ENCODE assay signal across 1 cellular context in the genomic region with DNA sequence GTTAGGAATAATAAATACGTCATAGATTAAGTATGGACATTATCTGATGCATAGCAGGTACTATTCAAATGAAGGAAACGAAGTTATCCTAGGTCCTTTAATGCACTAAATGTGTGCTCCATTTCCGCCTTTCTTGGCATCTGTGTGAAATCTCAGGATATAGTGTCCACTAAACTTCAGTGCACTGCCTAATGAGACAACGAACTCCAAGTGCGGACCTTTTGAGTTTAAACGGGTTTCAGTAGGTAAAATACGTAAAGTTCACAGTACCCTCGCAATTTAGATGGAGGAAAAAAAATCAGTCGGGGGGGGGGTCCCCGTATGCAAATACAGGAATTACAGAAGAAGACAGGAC.
TF ChIP-seq lines count a peak whose summit lies in the region.

No MANE protein-coding gene starts in this region.

TF ChIP-seq in liver, 16 proteins besides CTCF, POLR2A, EP300 and RAD21 (continued from another document):
- TF ChIP-seq, protein P1, sequence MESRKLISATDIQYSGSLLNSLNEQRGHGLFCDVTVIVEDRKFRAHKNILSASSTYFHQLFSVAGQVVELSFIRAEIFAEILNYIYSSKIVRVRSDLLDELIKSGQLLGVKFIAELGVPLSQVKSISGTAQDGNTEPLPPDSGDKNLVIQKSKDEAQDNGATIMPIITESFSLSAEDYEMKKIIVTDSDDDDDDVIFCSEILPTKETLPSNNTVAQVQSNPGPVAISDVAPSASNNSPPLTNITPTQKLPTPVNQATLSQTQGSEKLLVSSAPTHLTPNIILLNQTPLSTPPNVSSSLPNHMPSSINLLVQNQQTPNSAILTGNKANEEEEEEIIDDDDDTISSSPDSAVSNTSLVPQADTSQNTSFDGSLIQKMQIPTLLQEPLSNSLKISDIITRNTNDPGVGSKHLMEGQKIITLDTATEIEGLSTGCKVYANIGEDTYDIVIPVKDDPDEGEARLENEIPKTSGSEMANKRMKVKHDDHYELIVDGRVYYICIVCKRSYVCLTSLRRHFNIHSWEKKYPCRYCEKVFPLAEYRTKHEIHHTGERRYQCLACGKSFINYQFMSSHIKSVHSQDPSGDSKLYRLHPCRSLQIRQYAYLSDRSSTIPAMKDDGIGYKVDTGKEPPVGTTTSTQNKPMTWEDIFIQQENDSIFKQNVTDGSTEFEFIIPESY (IDR thresholded peaks at IDR 0.05) = no peak
- TF ChIP-seq FOXA2 (IDR thresholded peaks at IDR 0.05) = no peak
- TF ChIP-seq, protein P2, sequence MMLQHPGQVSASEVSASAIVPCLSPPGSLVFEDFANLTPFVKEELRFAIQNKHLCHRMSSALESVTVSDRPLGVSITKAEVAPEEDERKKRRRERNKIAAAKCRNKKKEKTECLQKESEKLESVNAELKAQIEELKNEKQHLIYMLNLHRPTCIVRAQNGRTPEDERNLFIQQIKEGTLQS (IDR thresholded peaks at IDR 0.05) = no peak
- no peak for TF ChIP-seq HNF4G (IDR thresholded peaks at IDR 0.05)
- TF ChIP-seq NR2F2 (IDR thresholded peaks at IDR 0.05) = no peak
- no peak for TF ChIP-seq FOXA1 (IDR thresholded peaks at IDR 0.05)
TF ChIP-seq in liver: peak in this region for 0.
